12 cellular contexts compared by ENCODE assay signal in genomic region chr10:112804036-112804435, GRCh38.
DNase-seq lines count a peak whose midpoint lies in the region; ATAC-seq and TF ChIP-seq lines count a peak whose summit lies in the region.
"Had no signal": no experiment of that assay in that cellular context is flagged by ENCODE, and none has a peak within 500 bp of the region (broad histone marks: within the 10 kb centered on the region; RNA-seq: fewer than 3 reads in every experiment).

No MANE protein-coding gene starts in this region.

- 83 to 92% methylated on average over 2 to 3 of the region's 3 CpGs for WGBS in tibial nerve, 2 donors

- no peak for TF ChIP-seq EP300 in tibial nerve (IDR thresholded peaks at IDR 0.05)

- H3K9me3 ChIP-seq in cardiac muscle cell (ENCODE audit: low read depth) (no peaks in the 10 kb centered on the region), left ventricle myocardium inferior (replicated peaks) (no peaks in the 10 kb centered on the region), Peyer's patch (no peaks in the 10 kb centered on the region), tibial nerve (peaks cover 0 to 2% (median 0%) of the 10 kb centered on the region in 4 donors)
- H3K9me3 ChIP-seq: SJSA1 had no signal

- TF ChIP-seq CTCF in cardiac muscle cell (IDR thresholded peaks at IDR 0.05; ENCODE audit: low read depth, low read length) (no peak), left ventricle myocardium inferior (IDR thresholded peaks at IDR 0.05; ENCODE audit: borderline replicate concordance) (no peak), Peyer's patch (IDR thresholded peaks at IDR 0.05) (no peak), tibial nerve (IDR thresholded peaks at IDR 0.05) (no peak)

- TF ChIP-seq POLR2A in Peyer's patch (IDR thresholded peaks at IDR 0.05) (no peak), tibial nerve (IDR thresholded peaks at IDR 0.05) (no peak)

- peak in 1 of 2 donors; percentile 73 for DNase-seq in cardiac muscle cell (ENCODE audit: low read depth in 1 of 2, low spot score in 1 of 2)
- no peak for DNase-seq in left ventricle myocardium inferior
- DNase-seq in Peyer's patch: no peak
- peak; percentile 72 for DNase-seq in left lobe of liver (ENCODE audit: low spot score)
- no peak for DNase-seq in iPS-NIHi7 (ENCODE audit: extremely low spot score)
- DNase-seq in NCI-H2196 (lab: John Stamatoyannopoulos, UW; ENCODE audit: unreplicated experiment): no peak
- DNase-seq in tibial nerve (ENCODE audit: low spot score in 2 of 2): no peak
- DNase-seq: activated gamma-delta T cell; central memory CD4-positive, alpha-beta T cell; kidney had no signal

- no peaks in the 10 kb centered on the region for H3K36me3 ChIP-seq in cardiac muscle cell
- no peaks in the 10 kb centered on the region for H3K36me3 ChIP-seq in left ventricle myocardium inferior
- H3K36me3 ChIP-seq in Peyer's patch: no peaks in the 10 kb centered on the region
- peaks cover 0 to 7% (median 0%) of the 10 kb centered on the region in 3 donors for H3K36me3 ChIP-seq in tibial nerve
- H3K36me3 ChIP-seq: SJSA1 had no signal

- H3K4me3 ChIP-seq in cardiac muscle cell (no peak overlapping the region), left ventricle myocardium inferior (no peak overlapping the region), Peyer's patch (no peak overlapping the region), tibial nerve (no peak overlapping the region)
- H3K4me3 ChIP-seq: SJSA1 had no signal

- H3K27ac ChIP-seq in cardiac muscle cell (peak overlapping the region; percentile 94), left ventricle myocardium inferior (replicated peaks) (no peak overlapping the region), Peyer's patch (peak overlapping the region in 3 of 4 donors; percentile 18 to 61 (median 60)), tibial nerve (no peak overlapping the region)
- H3K27ac ChIP-seq: SJSA1 had no signal

- intact Hi-C loops in left ventricle myocardium inferior (cut with micrococcal nuclease): no loop called here

- H3K27me3 ChIP-seq in cardiac muscle cell: no peaks in the 10 kb centered on the region
- no peaks in the 10 kb centered on the region for H3K27me3 ChIP-seq in left ventricle myocardium inferior (ENCODE audit: low read depth)
- no peaks in the 10 kb centered on the region for H3K27me3 ChIP-seq in Peyer's patch
- no peaks in the 10 kb centered on the region for H3K27me3 ChIP-seq in tibial nerve
- H3K27me3 ChIP-seq: SJSA1 had no signal

- ATAC-seq in left lobe of liver (peak; percentile 83), GM19023 (IDR thresholded peaks at IDR 0.05; ENCODE audit: unreplicated experiment) (no peak)

- peaks cover 20% of the 10 kb centered on the region for H3K4me1 ChIP-seq in cardiac muscle cell (ENCODE audit: low read depth)
- no peaks in the 10 kb centered on the region for H3K4me1 ChIP-seq in left ventricle myocardium inferior
- peaks cover 0 to 12% (median 0%) of the 10 kb centered on the region in 4 donors for H3K4me1 ChIP-seq in Peyer's patch
- peaks cover 0 to 8% (median under 1%) of the 10 kb centered on the region in 4 donors for H3K4me1 ChIP-seq in tibial nerve
- H3K4me1 ChIP-seq: SJSA1 had no signal

Comparison
In these comparisons a context has a peak if more than half of its experiments do, and no peak if none do; other contexts are left out.
1. H3K27ac ChIP-seq: peak in cardiac muscle cell (single experiment) and Peyer's patch (3 of 4); none in left ventricle myocardium inferior (single experiment) and tibial nerve (0 of 4).